ENCODE assay signal across 1 cellular context in genomic region chr2:102915128-102915527, GRCh38.
TF ChIP-seq lines count a peak whose summit lies in the region.

No MANE protein-coding gene starts in this region.

TF ChIP-seq in HepG2, 621 proteins besides CTCF, POLR2A, EP300 and RAD21:
- TF ChIP-seq E2F2 (CRISPR knock-in tag; IDR thresholded peaks at IDR 0.05; ENCODE audit: borderline replicate concordance): no peak
- no peak for TF ChIP-seq ZEB1 (IDR thresholded peaks at IDR 0.05; ENCODE audit: insufficient replicate concordance, low read depth)
- no peak for TF ChIP-seq ETS1 (CRISPR knock-in tag; IDR thresholded peaks at IDR 0.05)
- no peak for TF ChIP-seq KMT2A (CRISPR knock-in tag; IDR thresholded peaks at IDR 0.05)
- TF ChIP-seq ZBTB1 (CRISPR knock-in tag; IDR thresholded peaks at IDR 0.05; ENCODE audit: borderline replicate concordance): no peak
- 0 out of 2 replicates have a peak, but pooled peaks have one; percentile 7 for TF ChIP-seq MAFF (IDR thresholded peaks at IDR 0.05; ENCODE audit: low read depth, low read length)
- 0 out of 2 replicates have a peak, but pooled peaks have one; percentile 42 for TF ChIP-seq NFE2 (CRISPR knock-in tag; IDR thresholded peaks at IDR 0.05)
- 0 out of 2 replicates have a peak, but pooled peaks have one; percentile 36 for TF ChIP-seq NFE2L2 (IDR thresholded peaks at IDR 0.05; ENCODE audit: low read length)
